17 cellular contexts compared by ENCODE assay signal in genomic region chr1:171494086-171494485, GRCh38. TPM values are rescaled to one million over a fixed set of nuclear protein-coding genes. Genes with fewer than 3 reads are reported as not detected.
DNase-seq lines count a peak whose midpoint lies in the region; ATAC-seq and TF ChIP-seq lines count a peak whose summit lies in the region.
"Had no signal": no experiment of that assay in that cellular context is flagged by ENCODE, and none has a peak within 500 bp of the region (broad histone marks: within the 10 kb centered on the region; RNA-seq: fewer than 3 reads in every experiment).

No MANE protein-coding gene starts in this region.

- TF ChIP-seq CTCF in DOHH2 (IDR thresholded peaks at IDR 0.05; ENCODE audit: low read depth, low read length, poor library complexity, severe bottlenecking), result no peak
- TF ChIP-seq CTCF in OCI-LY7 (conservative IDR thresholded peaks at IDR 0.05; ENCODE audit: low read length), result no peak
- no peak for TF ChIP-seq CTCF in fibroblast of lung (conservative IDR thresholded peaks at IDR 0.05 in 1 of 2, IDR thresholded peaks at IDR 0.05 in 1 of 2; ENCODE audit: low read depth in 1 of 2, low read length in 2 of 2)
- no peak for TF ChIP-seq CTCF in nephron (IDR thresholded peaks at IDR 0.05; ENCODE audit: unreplicated experiment in 3 of 3)

- H3K4me2 ChIP-seq in DOHH2 (ENCODE audit: low read length) (0 out of 2 replicates have a peak overlapping the region, but pooled peaks have one; percentile 15), OCI-LY7 (ENCODE audit: low read length) (peak overlapping the region; percentile 4; the same call in 1 of the 2 replicates), fibroblast of lung (ENCODE audit: extremely low read depth, insufficient read depth, low read length) (peak overlapping the region; percentile 66)

- no peaks in the 10 kb centered on the region for H3K27me3 Mint-ChIP-seq in nephron (ENCODE audit: low read depth)
- no peaks in the 10 kb centered on the region for H3K27me3 Mint-ChIP-seq in activated CD4-positive, alpha-beta T cell treated with anti-CD3 and anti-CD28 coated beads for 36 hours

- CTCF ChIA-PET in OCI-LY7 (lab: Charles Lee; ENCODE audit: unreplicated experiment), result interaction anchor here (0.7 kb wide), 1 partner anchor 9 kb away, joined by 3 read pairs; the partner anchor contains the start of gene PRRC2C
- CTCF ChIA-PET in activated CD4-positive, alpha-beta T cell treated with anti-CD3 and anti-CD28 coated beads for 36 hours (lab: Charles Lee), result interaction anchor here (0.6 to 1.9 kb wide), 5 partner anchors 9 to 52 kb away, joined by 3 to 12 read pairs (median 3); partner anchors contain the start of gene PRRC2C

- ATAC-seq in HG02870 (IDR thresholded peaks at IDR 0.05; ENCODE audit: unreplicated experiment), result no peak
- no peak for ATAC-seq in activated CD4-positive, alpha-beta T cell treated with anti-CD3 and anti-CD28 coated beads for 36 hours
- ATAC-seq: upper lobe of right lung had no signal

- H3K4me3 ChIP-seq in DOHH2 (ENCODE audit: low read length) (no peak overlapping the region), OCI-LY7 (ENCODE audit: low read depth, low read length, poor library complexity, severe bottlenecking) (no peak overlapping the region), fibroblast of lung (replicated peaks in 1 of 4; ENCODE audit: control extremely low read depth in 1 of 4, insufficient read depth in 1 of 4, low read depth in 3 of 4, low read length in 4 of 4) (peak overlapping the region in 2 of 4 experiments; percentile 9 to 21)
- H3K4me3 ChIP-seq: adrenal gland, K562, stomach, upper lobe of right lung had no signal

- H4K20me1 ChIP-seq in DOHH2 (ENCODE audit: control insufficient read depth, insufficient read depth, low read depth, low read length) (peaks cover 38% of the 10 kb centered on the region), OCI-LY7 (ENCODE audit: insufficient read depth, low read length) (peaks cover 64% of the 10 kb centered on the region), fibroblast of lung (ENCODE audit: control insufficient read depth, extremely low read depth, insufficient read depth, low read length) (peaks cover 9% of the 10 kb centered on the region)

- DNase-seq in OCI-LY7 (ENCODE audit: low spot score), result no peak
- peak in 1 of 2 donors; percentile 18 for DNase-seq in fibroblast of lung (ENCODE audit: low read depth in 2 of 2)
- DNase-seq in inferior parietal cortex (ENCODE audit: extremely low spot score), result no peak
- no peak for DNase-seq in activated CD4-positive, alpha-beta T cell treated with anti-CD3 and anti-CD28 coated beads for 36 hours
- DNase-seq: adrenal gland; Caco-2; caudate nucleus; effector memory CD4-positive, alpha-beta T cell; head of caudate nucleus; NCI-H2029; RPMI8226; stomach; upper lobe of right lung had no signal

- H3K79me2 ChIP-seq in DOHH2 (ENCODE audit: control insufficient read depth, low read length), result peaks cover 100% of the 10 kb centered on the region
- peaks cover 100% of the 10 kb centered on the region for H3K79me2 ChIP-seq in OCI-LY7 (ENCODE audit: insufficient read depth, low read depth, low read length)
- H3K79me2 ChIP-seq in fibroblast of lung (ENCODE audit: control insufficient read depth, insufficient read depth, low read length), result peaks cover 99% of the 10 kb centered on the region

- H3K27ac ChIP-seq in DOHH2 (ENCODE audit: low read depth, low read length) (no peak overlapping the region), OCI-LY7 (ENCODE audit: low read depth, low read length, poor library complexity, severe bottlenecking) (no peak overlapping the region), fibroblast of lung (ENCODE audit: insufficient read depth, low read length) (no peak overlapping the region)
- H3K27ac ChIP-seq: upper lobe of right lung had no signal

- H3K9me2 ChIP-seq in DOHH2 (replicated peaks; ENCODE audit: control insufficient read depth, low read length) (no peaks in the 10 kb centered on the region), OCI-LY7 (ENCODE audit: insufficient read depth, low read length) (no peaks in the 10 kb centered on the region)

- H3F3A ChIP-seq in DOHH2 (ENCODE audit: control insufficient read depth, insufficient read depth), result no peaks in the 10 kb centered on the region

- no peak overlapping the region for H3K9ac ChIP-seq in fibroblast of lung (ENCODE audit: insufficient read depth, low read length)

- H3K27ac Mint-ChIP-seq in nephron, result peak overlapping the region; percentile 36 to 55 (median 43)
- H3K27ac Mint-ChIP-seq in activated CD4-positive, alpha-beta T cell treated with anti-CD3 and anti-CD28 coated beads for 36 hours, result no peak overlapping the region

- POLR2A ChIA-PET in OCI-LY7 (lab: Charles Lee), result interaction anchor here (0.8 to 1.7 kb wide), 4 partner anchors 9 to 101 kb away, joined by 3 to 10 read pairs (median 5); partner anchors contain the start of gene PRRC2C
- POLR2A ChIA-PET in activated CD4-positive, alpha-beta T cell treated with anti-CD3 and anti-CD28 coated beads for 36 hours (lab: Charles Lee), result interaction anchor here (0.6 to 2.6 kb wide), 3 partner anchors 8 to 1148 kb away, joined by 3 to 12 read pairs (median 3); partner anchors contain the start of gene PRRC2C

- H3K9me3 ChIP-seq in DOHH2 (ENCODE audit: control insufficient read depth, insufficient read depth, low read length), result no peaks in the 10 kb centered on the region
- H3K9me3 ChIP-seq in OCI-LY7 (ENCODE audit: low read length), result no peaks in the 10 kb centered on the region
- no peaks in the 10 kb centered on the region for H3K9me3 ChIP-seq in fibroblast of lung (ENCODE audit: control insufficient read depth, insufficient read depth, low read depth, low read length)
- H3K9me3 ChIP-seq: adrenal gland, Caco-2, stomach, upper lobe of right lung had no signal

- intact Hi-C loops in OCI-LY7 (cut with micrococcal nuclease; ENCODE audit: unreplicated experiment), result no loop called here
- intact Hi-C loops in activated CD4-positive, alpha-beta T cell treated with anti-CD3 and anti-CD28 coated beads for 36 hours (cut with DNase I, micrococcal nuclease), result loop anchor here in 1 of 2 experiments (1.0 kb wide), 1 partner anchor 8 kb away; no protein-coding TSS in a partner anchor

- H3K27me3 ChIP-seq in DOHH2 (ENCODE audit: control insufficient read depth, low read length) (no peaks in the 10 kb centered on the region), fibroblast of lung (ENCODE audit: control insufficient read depth, insufficient read depth, low read length) (no peaks in the 10 kb centered on the region)
- H3K27me3 ChIP-seq: adrenal gland, stomach, upper lobe of right lung had no signal

- H3K36me3 ChIP-seq in DOHH2 (ENCODE audit: control insufficient read depth, low read length) (peaks cover 69% of the 10 kb centered on the region), OCI-LY7 (ENCODE audit: insufficient read depth, low read length) (peaks cover 89% of the 10 kb centered on the region), fibroblast of lung (ENCODE audit: control insufficient read depth, insufficient read depth, low read length) (peaks cover 3% of the 10 kb centered on the region)
- H3K36me3 ChIP-seq: adrenal gland had no signal

- BruUV-seq in OCI-LY7 (replicated peaks; lab: Mats Ljungman, UMichigan), result no TSS peak

- H3K36me3 Mint-ChIP-seq in nephron (ENCODE audit: low read depth), result peaks cover 28% of the 10 kb centered on the region
- H3K36me3 Mint-ChIP-seq in activated CD4-positive, alpha-beta T cell treated with anti-CD3 and anti-CD28 coated beads for 36 hours (ENCODE audit: low read depth), result peaks cover 43% of the 10 kb centered on the region

- H2AFZ ChIP-seq in OCI-LY7 (ENCODE audit: low read length) (no peak overlapping the region), fibroblast of lung (ENCODE audit: low read length) (no peak overlapping the region)

- H3K4me1 ChIP-seq in DOHH2 (ENCODE audit: control insufficient read depth, low read length) (peaks cover 53% of the 10 kb centered on the region), OCI-LY7 (ENCODE audit: insufficient read depth, low read length, poor library complexity, severe bottlenecking) (peaks cover 28% of the 10 kb centered on the region), fibroblast of lung (ENCODE audit: control insufficient read depth, extremely low read depth, insufficient read depth, low read length) (peaks cover 5% of the 10 kb centered on the region)

- H3K4me3 Mint-ChIP-seq in nephron, result no peak overlapping the region
- no peak overlapping the region for H3K4me3 Mint-ChIP-seq in activated CD4-positive, alpha-beta T cell treated with anti-CD3 and anti-CD28 coated beads for 36 hours

- no peaks in the 10 kb centered on the region for H3K9me3 Mint-ChIP-seq in nephron
- H3K9me3 Mint-ChIP-seq in activated CD4-positive, alpha-beta T cell treated with anti-CD3 and anti-CD28 coated beads for 36 hours (ENCODE audit: low read depth), result no peaks in the 10 kb centered on the region

- H3K4me1 Mint-ChIP-seq in nephron, result peaks cover 42% of the 10 kb centered on the region
- H3K4me1 Mint-ChIP-seq in activated CD4-positive, alpha-beta T cell treated with anti-CD3 and anti-CD28 coated beads for 36 hours, result peaks cover 87% of the 10 kb centered on the region

RNA-seq across cellular contexts. Expression of gene PRRC2C, which starts 8.8 kb away (rescaled TPM):
- 73.5 and 75.3 TPM in 2 replicates for total RNA-seq in OCI-LY7 (2014; rRNA removed; shearing (Covaris generic))
- total RNA-seq in OCI-LY7 (2022), result 191 and 203 TPM in 2 replicates
- total RNA-seq in fibroblast of lung, result 31.8 and 50.4 TPM in 2 replicates
- 48.5 and 56.3 TPM in 2 replicates for polyA plus RNA-seq in fibroblast of lung
- polyA plus RNA-seq in fibroblast of lung (2012), result 56.4 and 56.8 TPM in 2 replicates
- 64.6 and 78.8 TPM in 2 replicates for polyA minus RNA-seq in fibroblast of lung (ENCODE audit: low replicate concordance)
- 100 to 1,000 TPM; 233 to 351 TPM for total RNA-seq in activated CD4-positive, alpha-beta T cell treated with anti-CD3 and anti-CD28 coated beads for 36 hours

Comparison
In these comparisons a context has a peak if more than half of its experiments do, and no peak if none do; other contexts are left out.
1. H3K4me2 ChIP-seq: peak in every context shown above with its lines; median percentile 66 in fibroblast of lung; 15 in DOHH2; 4 in OCI-LY7.